ENCODE assay signal across 23 cellular contexts in the genomic region with DNA sequence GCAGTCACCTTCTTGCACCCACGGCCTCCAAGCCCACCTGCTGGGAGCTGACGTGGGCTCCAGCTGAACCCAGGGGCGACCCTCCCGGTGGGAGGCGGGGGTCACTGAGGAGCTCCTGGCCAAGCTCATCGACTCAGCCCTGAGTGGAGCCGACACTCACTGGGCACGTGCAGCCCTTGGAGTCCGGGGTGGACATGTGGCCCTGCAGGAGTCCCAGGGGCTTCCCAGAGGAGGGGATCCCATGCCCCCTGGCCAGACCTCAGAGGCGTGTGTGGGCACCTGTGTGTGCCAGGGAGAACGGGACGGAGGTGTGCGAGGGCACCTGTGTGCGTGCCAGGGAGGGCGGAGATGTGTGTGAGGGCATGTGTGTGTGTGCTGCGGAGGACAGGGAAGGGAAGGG.
"Had no signal": no experiment of that assay in that cellular context is flagged by ENCODE, and none has a peak within 500 bp of the region (broad histone marks: within the 10 kb centered on the region; RNA-seq: fewer than 3 reads in every experiment).

No MANE protein-coding gene starts in this region.

- H3K4me3 ChIP-seq: K562 had no signal

- H3K36me3 ChIP-seq: WERI-Rb-1 had no signal

- H3K27ac ChIP-seq: WERI-Rb-1 had no signal

- DNase-seq: activated CD4-positive, alpha-beta memory T cell treated with anti-CD3 and anti-CD28 coated beads, Interleukin-2, amount 10 ng/mL, durations not matched to agents 7 days and 5 days; activated CD4-positive, alpha-beta T cell treated with anti-CD3 and anti-CD28 coated beads for 1 hour; activated CD4-positive, alpha-beta T cell treated with anti-CD3 and anti-CD28 coated beads for 48 hours; activated CD4-positive, CD25-positive, alpha-beta regulatory T cell; activated CD8-positive, alpha-beta memory T cell treated with anti-CD3 and anti-CD28 coated beads for 24 hours; activated CD8-positive, alpha-beta memory T cell treated with anti-CD3 and anti-CD28 coated beads, Interleukin-2, amount 10 ng/mL, durations not matched to agents 7 days and 5 days; activated CD8-positive, alpha-beta memory T cell treated with anti-CD3 and anti-CD28 coated beads, Interleukin-2, amount 50 U/mL, for 48 hours; activated effector memory CD4-positive, alpha-beta T cell treated with Interleukin-2 at 50 U/mL for 16 hours; activated naive CD4-positive, alpha-beta T cell treated with anti-CD3 and anti-CD28 coated beads, Interleukin-2, amount 10 ng/mL, durations not matched to agents 7 days and 5 days; activated naive CD8-positive, alpha-beta T cell treated with anti-CD3 and anti-CD28 coated beads, Interleukin-2, amount 50 U/mL, for 24 hours; activated T-cell treated with anti-CD3 and anti-CD28 coated beads, Interleukin-2, amount 50 U/mL, for 48 hours; anterior cingulate cortex; central memory CD4-positive, alpha-beta T cell; NCI-H1105; NCI-H1417 treated with DMSO at 0.1 percent for 48 hours; NCI-H1930; NCI-H2081 treated with DMSO at 0.1 percent for 48 hours; NCI-H345; NCI-H524 treated with DMSO at 0.1 percent for 48 hours; SIG-M5; T1000; WERI-Rb-1 had no signal

- ATAC-seq: activated CD8-positive, alpha-beta memory T cell treated with anti-CD3 and anti-CD28 coated beads, Interleukin-2, amount 10 ng/mL, durations not matched to agents 7 days and 5 days; activated naive CD8-positive, alpha-beta T cell treated with anti-CD3 and anti-CD28 coated beads, Interleukin-2, amount 50 U/mL, for 24 hours; K562 had no signal
